Comparison of ENCODE assay signal across 2 cellular contexts in genomic region chr5:173138707-173139106, GRCh38.
TF ChIP-seq lines count a peak whose summit lies in the region.

No MANE protein-coding gene starts in this region.

TF ChIP-seq in WTC11, 78 proteins besides CTCF, POLR2A, EP300 and RAD21:
- TF ChIP-seq ZNF512 (CRISPR knock-in tag; IDR thresholded peaks at IDR 0.05; ENCODE audit: borderline replicate concordance), result no peak
- no peak for TF ChIP-seq NR2C2 (CRISPR knock-in tag; IDR thresholded peaks at IDR 0.05)
- no peak for TF ChIP-seq ZNF423 (CRISPR knock-in tag; IDR thresholded peaks at IDR 0.05)

TF ChIP-seq in HepG2, 621 proteins besides CTCF, POLR2A, EP300 and RAD21:
- TF ChIP-seq PRDM15 (CRISPR knock-in tag; IDR thresholded peaks at IDR 0.05) (no peak), HNRNPL (IDR thresholded peaks at IDR 0.05; ENCODE audit: low read depth, low read length) (no peak), SRF (IDR thresholded peaks at IDR 0.05; ENCODE audit: low read depth, low read length) (no peak), FOXK1 (CRISPR knock-in tag; IDR thresholded peaks at IDR 0.05; ENCODE audit: borderline replicate concordance, low read depth) (no peak), PRMT3 (CRISPR knock-in tag; IDR thresholded peaks at IDR 0.05; ENCODE audit: borderline replicate concordance, low read depth) (no peak), SOX5 (CRISPR knock-in tag; IDR thresholded peaks at IDR 0.05; ENCODE audit: borderline replicate concordance) (no peak), MIXL1 (CRISPR knock-in tag; IDR thresholded peaks at IDR 0.05) (no peak), SNRNP70 (IDR thresholded peaks at IDR 0.05; ENCODE audit: low read depth, low read length) (no peak), ZBTB39 (CRISPR knock-in tag; IDR thresholded peaks at IDR 0.05) (no peak), NCOA2 (CRISPR knock-in tag; IDR thresholded peaks at IDR 0.05) (no peak), DPF2 (CRISPR knock-in tag; IDR thresholded peaks at IDR 0.05; ENCODE audit: borderline replicate concordance, low read depth) (no peak), ZNF530 (CRISPR knock-in tag; IDR thresholded peaks at IDR 0.05; ENCODE audit: low read depth) (no peak), PCBP2 (optimal IDR thresholded peaks at IDR 0.05; ENCODE audit: low read depth, low read length, poor library complexity, severe bottlenecking) (no peak)
